In the genomic region with DNA sequence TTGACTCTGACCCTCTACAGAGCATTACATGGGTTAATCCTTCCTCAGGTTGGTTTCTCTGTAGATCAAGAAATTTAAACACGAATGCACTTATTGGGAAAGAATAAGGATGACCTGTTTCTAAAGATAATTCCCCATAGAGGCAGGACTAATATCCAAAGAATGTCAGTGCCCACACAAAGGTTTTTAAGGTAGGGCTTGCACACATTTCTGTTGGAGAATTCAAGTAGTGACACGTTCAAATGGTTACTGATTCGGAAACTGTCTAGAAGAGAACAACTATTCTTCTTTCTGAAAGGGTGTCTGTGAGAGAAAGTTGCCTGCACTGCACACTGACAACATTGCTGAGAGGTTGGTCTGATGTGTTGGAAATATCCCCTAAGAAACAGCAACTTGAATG, we compare ENCODE assay signal across 28 cellular contexts.
"Had no signal": no experiment of that assay in that cellular context is flagged by ENCODE, and none has a peak within 500 bp of the region (broad histone marks: within the 10 kb centered on the region; RNA-seq: fewer than 3 reads in every experiment).

No MANE protein-coding gene starts in this region.

- H3K4me3 ChIP-seq: ascending aorta had no signal

- DNase-seq: activated CD4-positive, alpha-beta memory T cell treated with anti-CD3 and anti-CD28 coated beads, Interleukin-2, amount 10 ng/mL, durations not matched to agents 7 days and 5 days; activated CD4-positive, alpha-beta T cell treated with anti-CD3 and anti-CD28 coated beads for 1 hour; activated CD4-positive, alpha-beta T cell treated with anti-CD3 and anti-CD28 coated beads for 48 hours; activated CD4-positive, CD25-positive, alpha-beta regulatory T cell; activated CD8-positive, alpha-beta memory T cell treated with anti-CD3 and anti-CD28 coated beads for 24 hours; activated CD8-positive, alpha-beta memory T cell treated with anti-CD3 and anti-CD28 coated beads, Interleukin-2, amount 10 ng/mL, durations not matched to agents 7 days and 5 days; activated CD8-positive, alpha-beta memory T cell treated with anti-CD3 and anti-CD28 coated beads, Interleukin-2, amount 50 U/mL, for 48 hours; activated effector memory CD4-positive, alpha-beta T cell treated with Interleukin-2 at 50 U/mL for 16 hours; activated naive CD4-positive, alpha-beta T cell treated with anti-CD3 and anti-CD28 coated beads, Interleukin-2, amount 10 ng/mL, durations not matched to agents 7 days and 5 days; activated naive CD8-positive, alpha-beta T cell treated with anti-CD3 and anti-CD28 coated beads for 36 hours; activated T-cell treated with anti-CD3 and anti-CD28 coated beads, Interleukin-2, amount 50 U/mL, for 48 hours; amygdala; caudate nucleus; NCI-H1092 treated with DMSO at 0.1 percent for 48 hours; NCI-H1417 treated with DMSO at 0.1 percent for 48 hours; NCI-H1930; NCI-H2081 treated with DMSO at 0.1 percent for 48 hours; NCI-H226; NCI-H446 treated with DMSO at 0.1 percent for 48 hours; NCI-H524; NCI-H69; Right ventricle myocardium superior; RPMI8226; T1000; WERI-Rb-1 had no signal

- H3K4me2 ChIP-seq: KMS-11 had no signal

- H3K36me3 ChIP-seq: ascending aorta, WERI-Rb-1 had no signal

- H3K4me1 ChIP-seq: ascending aorta had no signal

- ATAC-seq: activated CD8-positive, alpha-beta memory T cell treated with anti-CD3 and anti-CD28 coated beads, Interleukin-2, amount 10 ng/mL, durations not matched to agents 7 days and 5 days; Panc1 had no signal

- H3K27me3 ChIP-seq: ascending aorta had no signal

- H3K9ac ChIP-seq: KMS-11 had no signal

- H3K27ac ChIP-seq: ascending aorta, KMS-11, WERI-Rb-1 had no signal

- H3K9me3 ChIP-seq: ascending aorta had no signal
